In the genomic region with DNA sequence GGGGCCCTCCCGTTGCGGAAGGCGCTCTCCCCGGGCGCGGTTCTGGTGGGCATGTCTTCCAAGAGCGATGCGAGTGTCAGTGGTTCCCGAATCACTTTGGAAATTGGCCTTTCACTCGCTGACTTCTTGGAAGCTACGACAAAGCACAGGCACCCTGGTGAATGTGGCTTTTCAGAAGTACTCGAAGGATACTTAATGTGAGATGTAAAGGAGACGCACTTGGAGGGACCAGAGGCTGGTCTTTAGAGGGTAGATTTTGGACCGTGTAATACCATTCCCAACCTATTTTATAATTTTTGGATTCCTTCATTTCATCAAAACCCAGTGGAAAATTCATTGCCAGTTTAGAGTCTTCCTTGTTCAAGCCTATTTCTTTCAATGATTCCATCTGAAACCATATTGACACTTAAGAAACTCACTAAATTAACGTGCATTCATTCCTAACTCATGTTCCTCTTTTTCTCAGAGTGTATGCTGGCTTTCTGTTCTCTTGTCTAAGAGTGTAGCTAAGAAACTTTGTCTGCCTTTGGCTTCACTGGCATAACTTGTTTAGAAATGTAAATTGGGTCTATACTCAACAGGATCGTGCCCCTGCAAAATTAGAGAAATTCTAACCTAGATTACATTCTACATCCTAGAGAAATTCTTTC, we compare ENCODE assay signal across 8 cellular contexts. TPM values are rescaled to one million over a fixed set of nuclear protein-coding genes. Genes with fewer than 3 reads are reported as not detected.
A peak's percentile ranks its signal among the peaks of the same experiment; 100 is the strongest.
DNase-seq lines count a peak whose midpoint lies in the region; ATAC-seq and TF ChIP-seq lines count a peak whose summit lies in the region.

No MANE protein-coding gene starts in this region.

- in situ Hi-C loops in GM13977 (cut with MboI; ENCODE audit: low pct_unique_long_range_greater_than_20kb, low sequenced_read_pairs, unreplicated experiment) = no loop called here

- H3K9me3 Mint-ChIP-seq in CD8-positive, alpha-beta T cell = no peaks in the 10 kb centered on the region
- H3K9me3 Mint-ChIP-seq in activated T-helper 1 cell treated with anti-CD3 and anti-CD28 coated beads, Interleukin-12 subunit alpha, Interleukin-12 subunit beta, Interleukin-2, Interleukin-4 antibody, amounts not matched to agents 30 ng/mL and 10 ng/mL and 1 ng/mL, durations not matched to agents 14 hours and 24 hours and 36 hours = no peaks in the 10 kb centered on the region

- peaks cover 5% of the 10 kb centered on the region for H3K27me3 Mint-ChIP-seq in CD8-positive, alpha-beta T cell (ENCODE audit: low read depth)
- no peaks in the 10 kb centered on the region for H3K27me3 Mint-ChIP-seq in activated T-helper 1 cell treated with anti-CD3 and anti-CD28 coated beads, Interleukin-12 subunit alpha, Interleukin-12 subunit beta, Interleukin-2, Interleukin-4 antibody, amounts not matched to agents 30 ng/mL and 10 ng/mL and 1 ng/mL, durations not matched to agents 14 hours and 24 hours and 36 hours (ENCODE audit: insufficient read depth)

- intact Hi-C loops in CD8-positive, alpha-beta T cell (cut with DNase I, micrococcal nuclease) = loop anchor here (1.0 to 5.0 kb wide), 5 partner anchors 227 to 1167 kb away; partner anchors contain the start of genes KLHDC10 (in 2 of the 2), CEP41 (in 1 of the 2), MKLN1 (in 1 of the 2) and SMKR1 (in 1 of the 2)
- intact Hi-C loops in activated T-helper 1 cell treated with anti-CD3 and anti-CD28 coated beads, Interleukin-12 subunit alpha, Interleukin-12 subunit beta, Interleukin-2, Interleukin-4 antibody, amounts not matched to agents 30 ng/mL and 10 ng/mL and 1 ng/mL, durations not matched to agents 14 hours and 24 hours and 36 hours (cut with micrococcal nuclease) = loop anchor here (2.0 to 10.0 kb wide), 5 partner anchors 184 to 1444 kb away; partner anchors contain the start of genes AHCYL2, SMKR1 and UBE2H
- intact Hi-C loops in left cardiac atrium (cut with DNase I) = loop anchor here in 1 of 2 donors (10.0 kb wide), 1 partner anchor 174 kb away; the partner anchor contains the start of gene MEST
- intact Hi-C loops in sciatic nerve (cut with DNase I) = no loop called here

- no peaks in the 10 kb centered on the region for H3K4me1 ChIP-seq in CD8-positive, alpha-beta T cell (ENCODE audit: insufficient read depth, low read length)

- no peak for TF ChIP-seq CTCF in CD8-positive, alpha-beta T cell (IDR thresholded peaks at IDR 0.05)
- no peak for TF ChIP-seq CTCF in HL-60 (IDR thresholded peaks at IDR 0.05; ENCODE audit: insufficient read depth, low read length)
- TF ChIP-seq CTCF in GM13977 (IDR thresholded peaks at IDR 0.05; ENCODE audit: extremely low read depth, insufficient read depth, missing control alignments) = no peak

- H3K4me3 Mint-ChIP-seq in CD8-positive, alpha-beta T cell = peak overlapping the region; percentile 91
- H3K4me3 Mint-ChIP-seq in activated T-helper 1 cell treated with anti-CD3 and anti-CD28 coated beads, Interleukin-12 subunit alpha, Interleukin-12 subunit beta, Interleukin-2, Interleukin-4 antibody, amounts not matched to agents 30 ng/mL and 10 ng/mL and 1 ng/mL, durations not matched to agents 14 hours and 24 hours and 36 hours = peak overlapping the region; percentile 87

- H3K9me3 ChIP-seq in CD8-positive, alpha-beta T cell (ENCODE audit: low read length) = no peaks in the 10 kb centered on the region

- H3K36me3 ChIP-seq in CD8-positive, alpha-beta T cell (ENCODE audit: insufficient read depth, low read length) = no peaks in the 10 kb centered on the region

- H3K4me1 Mint-ChIP-seq in CD8-positive, alpha-beta T cell (ENCODE audit: low read depth) = peaks cover 20% of the 10 kb centered on the region
- peaks cover 22% of the 10 kb centered on the region for H3K4me1 Mint-ChIP-seq in activated T-helper 1 cell treated with anti-CD3 and anti-CD28 coated beads, Interleukin-12 subunit alpha, Interleukin-12 subunit beta, Interleukin-2, Interleukin-4 antibody, amounts not matched to agents 30 ng/mL and 10 ng/mL and 1 ng/mL, durations not matched to agents 14 hours and 24 hours and 36 hours (ENCODE audit: low read depth)

- CTCF ChIA-PET in CD8-positive, alpha-beta T cell (lab: Charles Lee) = no interaction called here

- peak overlapping the region; percentile 76 for H3K27ac Mint-ChIP-seq in CD8-positive, alpha-beta T cell
- peak overlapping the region; percentile 9 for H3K27ac Mint-ChIP-seq in activated T-helper 1 cell treated with anti-CD3 and anti-CD28 coated beads, Interleukin-12 subunit alpha, Interleukin-12 subunit beta, Interleukin-2, Interleukin-4 antibody, amounts not matched to agents 30 ng/mL and 10 ng/mL and 1 ng/mL, durations not matched to agents 14 hours and 24 hours and 36 hours

- no peak for ATAC-seq in CD8-positive, alpha-beta T cell
- ATAC-seq in GM19452 (IDR thresholded peaks at IDR 0.05; ENCODE audit: unreplicated experiment) (peak; percentile 24), left cardiac atrium (peak; percentile 16 to 44), sciatic nerve (peak; percentile 8)

- peak overlapping the region; percentile 77 for H3K4me3 ChIP-seq in CD8-positive, alpha-beta T cell (ENCODE audit: low read depth, low read length)
- H3K4me3 ChIP-seq in HL-60 (replicated peaks; ENCODE audit: insufficient read depth, low read length) = peak overlapping the region; percentile 89

- DNase-seq in CD8-positive, alpha-beta T cell = no peak
- peak in 1 of 2 experiments; percentile 28 for DNase-seq in HL-60 (ENCODE audit: low read depth in 1 of 2, low spot score in 1 of 2)
- no peak for DNase-seq in activated T-helper 1 cell treated with anti-CD3 and anti-CD28 coated beads, Interleukin-12 subunit alpha, Interleukin-12 subunit beta, Interleukin-2, Interleukin-4 antibody, amounts not matched to agents 30 ng/mL and 10 ng/mL and 1 ng/mL, durations not matched to agents 14 hours and 24 hours and 36 hours (ENCODE audit: low spot score)
- DNase-seq in left cardiac atrium = no peak
- DNase-seq in sciatic nerve (ENCODE audit: low spot score) = no peak
- no peak for DNase-seq in GM13977 (ENCODE audit: low spot score)
- no peak for DNase-seq in SK-N-DZ (ENCODE audit: low spot score)

- POLR2A ChIA-PET in CD8-positive, alpha-beta T cell (lab: Charles Lee) = interaction anchor here (0.7 kb wide), 1 partner anchor 1874 kb away, joined by 4 read pairs; no protein-coding TSS in a partner anchor

- no peaks in the 10 kb centered on the region for H3K27me3 ChIP-seq in CD8-positive, alpha-beta T cell (ENCODE audit: insufficient read depth, low read length)
- no peaks in the 10 kb centered on the region for H3K27me3 ChIP-seq in HL-60 (ENCODE audit: insufficient read depth, poor library complexity, severe bottlenecking)

- peaks cover 10% of the 10 kb centered on the region for H3K36me3 Mint-ChIP-seq in CD8-positive, alpha-beta T cell
- H3K36me3 Mint-ChIP-seq in activated T-helper 1 cell treated with anti-CD3 and anti-CD28 coated beads, Interleukin-12 subunit alpha, Interleukin-12 subunit beta, Interleukin-2, Interleukin-4 antibody, amounts not matched to agents 30 ng/mL and 10 ng/mL and 1 ng/mL, durations not matched to agents 14 hours and 24 hours and 36 hours (ENCODE audit: low read depth) = no peaks in the 10 kb centered on the region

- peak overlapping the region; percentile 43 for H3K27ac ChIP-seq in CD8-positive, alpha-beta T cell (ENCODE audit: low read depth, low read length)
- H3K27ac ChIP-seq in HL-60 (replicated peaks) = peak overlapping the region; percentile 70

RNA-seq across cellular contexts. Expression of gene COPG2, which starts 0.6 kb away (rescaled TPM):
- total RNA-seq in CD8-positive, alpha-beta T cell = 1 to 10 TPM; 2.7 to 3.0 TPM
- total RNA-seq in activated T-helper 1 cell treated with anti-CD3 and anti-CD28 coated beads, Interleukin-12 subunit alpha, Interleukin-12 subunit beta, Interleukin-2, Interleukin-4 antibody, amounts not matched to agents 30 ng/mL and 10 ng/mL and 1 ng/mL, durations not matched to agents 14 hours and 24 hours and 36 hours = 19.3 and 20.9 TPM in 2 replicates
- total RNA-seq in left cardiac atrium (10 to 100 TPM; 17.9 to 18.4 TPM), sciatic nerve (21.8 TPM)
- polyA plus RNA-seq in SK-N-DZ (2014; cell fraction: cytosol; rRNA removed) = 44.0 and 46.2 TPM in 2 replicates
- 21.0 and 22.0 TPM in 2 replicates for polyA plus RNA-seq in SK-N-DZ (2014; cell fraction: nucleus; rRNA removed)

RNA-seq across cellular contexts. Expression of gene TSGA13, which starts 17.2 kb away (rescaled TPM):
- not detected for total RNA-seq in CD8-positive, alpha-beta T cell
- total RNA-seq in activated T-helper 1 cell treated with anti-CD3 and anti-CD28 coated beads, Interleukin-12 subunit alpha, Interleukin-12 subunit beta, Interleukin-2, Interleukin-4 antibody, amounts not matched to agents 30 ng/mL and 10 ng/mL and 1 ng/mL, durations not matched to agents 14 hours and 24 hours and 36 hours = not detected in 2 replicates
- total RNA-seq in left cardiac atrium (not detected), sciatic nerve (not detected)
- not detected in 2 replicates for polyA plus RNA-seq in SK-N-DZ (2014; cell fraction: cytosol; rRNA removed)
- not detected in 2 replicates for polyA plus RNA-seq in SK-N-DZ (2014; cell fraction: nucleus; rRNA removed)
